28 cellular contexts compared by ENCODE assay signal in genomic region chr1:202279806-202280205, GRCh38.
A peak's percentile ranks its signal among the peaks of the same experiment; 100 is the strongest.
DNase-seq lines count a peak whose midpoint lies in the region; ATAC-seq and TF ChIP-seq lines count a peak whose summit lies in the region.
"Had no signal": no experiment of that assay in that cellular context is flagged by ENCODE, and none has a peak within 500 bp of the region (broad histone marks: within the 10 kb centered on the region; RNA-seq: fewer than 3 reads in every experiment).

No MANE protein-coding gene starts in this region.

- H3K36me3 ChIP-seq in SK-N-SH (replicated peaks in 1 of 2; ENCODE audit: control insufficient read depth in 1 of 2, insufficient read depth in 2 of 2, low read length in 1 of 2): no peaks in the 10 kb centered on the region
- H3K36me3 ChIP-seq in OCI-LY7 (ENCODE audit: insufficient read depth, low read length): no peaks in the 10 kb centered on the region
- H3K36me3 ChIP-seq in naive thymus-derived CD4-positive, alpha-beta T cell (ENCODE audit: control insufficient read depth in 2 of 3, insufficient read depth in 3 of 3, low read length in 3 of 3): no peaks in the 10 kb centered on the region
- no peaks in the 10 kb centered on the region for H3K36me3 ChIP-seq in right atrium auricular region
- H3K36me3 ChIP-seq: HAP-1, heart right ventricle, MG63, thyroid gland, vagina had no signal

- H3K27ac ChIP-seq in SK-N-SH (ENCODE audit: low read depth in 2 of 2, low read length in 1 of 2) (peak overlapping the region in 1 of 2 experiments; percentile 55; a peak in 2 of 4 replicates), OCI-LY7 (ENCODE audit: low read depth, low read length, poor library complexity, severe bottlenecking) (no peak overlapping the region), right atrium auricular region (no peak overlapping the region)
- no peak overlapping the region for H3K27ac ChIP-seq in naive thymus-derived CD4-positive, alpha-beta T cell (ENCODE audit: low read depth, low read length)
- H3K27ac ChIP-seq: body of pancreas, epithelial cell of prostate, heart right ventricle, thyroid gland, vagina, VCaP had no signal

- POLR2A ChIA-PET in SK-N-SH (lab: Yijun Ruan, JAX) (no interaction called here), OCI-LY7 (lab: Charles Lee) (interaction anchor here (0.6 kb wide), 1 partner anchor 56 kb away, joined by 4 read pairs; no protein-coding TSS in a partner anchor)
- POLR2A ChIA-PET in naive thymus-derived CD4-positive, alpha-beta T cell (lab: Charles Lee): no interaction called here

- CTCF ChIA-PET in SK-N-SH (lab: Yijun Ruan, JAX): interaction anchor here (1.9 to 2.8 kb wide), 2 partner anchors 43 to 87 kb away, joined by 5 to 8 read pairs; partner anchors contain the start of gene LGR6
- CTCF ChIA-PET in OCI-LY7 (lab: Charles Lee; ENCODE audit: unreplicated experiment): no interaction called here
- CTCF ChIA-PET in naive thymus-derived CD4-positive, alpha-beta T cell (lab: Charles Lee): interaction anchor here (0.6 to 2.9 kb wide), 4 partner anchors 9 to 271 kb away, joined by 3 to 9 read pairs (median 4); no protein-coding TSS in a partner anchor

- no peak overlapping the region for H3K9ac ChIP-seq in SK-N-SH

- H3K27ac Mint-ChIP-seq in naive thymus-derived CD4-positive, alpha-beta T cell: no peak overlapping the region
- H3K27ac Mint-ChIP-seq: activated naive CD8-positive, alpha-beta T cell treated with anti-CD3 and anti-CD28 coated beads, Interleukin-2, amount 10 ng/mL, durations not matched to agents 7 days and 5 days; progenitor cell of endocrine pancreas; stimulated activated naive CD8-positive, alpha-beta T cell treated with anti-CD3 and anti-CD28 coated beads, Interleukin-15, Interleukin-2, amounts not matched to agents 100 ng/mL and 50 ng/mL, for 24 hours had no signal

- peaks cover 15% of the 10 kb centered on the region for H3F3A ChIP-seq in SK-N-SH (replicated peaks; ENCODE audit: insufficient read depth)

- intact Hi-C loops in OCI-LY7 (cut with micrococcal nuclease; ENCODE audit: unreplicated experiment): no loop called here
- intact Hi-C loops in naive thymus-derived CD4-positive, alpha-beta T cell (cut with micrococcal nuclease): no loop called here

- 93% methylated on average over 2 of the region's 2 CpGs for WGBS in SK-N-SH (ENCODE audit: low lambda C conversion rate)

- no peak for ATAC-seq in naive thymus-derived CD4-positive, alpha-beta T cell
- ATAC-seq: body of pancreas, heart right ventricle, K562, left colon had no signal

- no TSS peak for BruUV-seq in OCI-LY7 (replicated peaks; lab: Mats Ljungman, UMichigan)

- no peaks in the 10 kb centered on the region for H3K9me3 Mint-ChIP-seq in naive thymus-derived CD4-positive, alpha-beta T cell
- H3K9me3 Mint-ChIP-seq: activated naive CD8-positive, alpha-beta T cell treated with anti-CD3 and anti-CD28 coated beads, Interleukin-2, amount 10 ng/mL, durations not matched to agents 7 days and 5 days; stimulated activated naive CD8-positive, alpha-beta T cell treated with anti-CD3 and anti-CD28 coated beads, Interleukin-15, Interleukin-2, amounts not matched to agents 100 ng/mL and 50 ng/mL, for 24 hours had no signal

- H3K27me3 ChIP-seq in SK-N-SH (ENCODE audit: insufficient read depth): no peaks in the 10 kb centered on the region
- no peaks in the 10 kb centered on the region for H3K27me3 ChIP-seq in naive thymus-derived CD4-positive, alpha-beta T cell (ENCODE audit: control insufficient read depth in 2 of 2, insufficient read depth in 2 of 2, low read length in 2 of 2)
- no peaks in the 10 kb centered on the region for H3K27me3 ChIP-seq in right atrium auricular region
- H3K27me3 ChIP-seq: body of pancreas, MG63, thyroid gland, vagina had no signal

- TF ChIP-seq EP300 in SK-N-SH (IDR thresholded peaks at IDR 0.05; ENCODE audit: borderline replicate concordance in 1 of 2, low read depth in 1 of 2, low read length in 1 of 2): peak in 1 of 2 experiments; percentile 42; a peak in 1 of 4 replicates

- peaks cover 2 to 21% (median 11%) of the 10 kb centered on the region in 7 donors for H3K4me1 Mint-ChIP-seq in naive thymus-derived CD4-positive, alpha-beta T cell

- H3K9me2 ChIP-seq in SK-N-SH: no peaks in the 10 kb centered on the region
- H3K9me2 ChIP-seq in OCI-LY7 (ENCODE audit: insufficient read depth, low read length): no peaks in the 10 kb centered on the region

- H2AFZ ChIP-seq in SK-N-SH (ENCODE audit: low read depth) (no peak overlapping the region), OCI-LY7 (ENCODE audit: low read length) (no peak overlapping the region)

- H3K4me3 ChIP-seq in SK-N-SH (ENCODE audit: low read depth in 2 of 2, low read length in 1 of 2) (no peak overlapping the region), fibroblast of mammary gland (ENCODE audit: control insufficient read depth, low read depth, low read length) (no peak overlapping the region), OCI-LY7 (ENCODE audit: low read depth, low read length, poor library complexity, severe bottlenecking) (no peak overlapping the region), right atrium auricular region (no peak overlapping the region)
- H3K4me3 ChIP-seq in naive thymus-derived CD4-positive, alpha-beta T cell (ENCODE audit: low read length): no peak overlapping the region
- H3K4me3 ChIP-seq: body of pancreas, HAP-1, heart right ventricle, K562, MG63, thyroid gland, vagina had no signal

- TF ChIP-seq RAD21 in SK-N-SH (IDR thresholded peaks at IDR 0.05; ENCODE audit: low read length): no peak

- no peaks in the 10 kb centered on the region for H4K20me1 ChIP-seq in SK-N-SH (ENCODE audit: insufficient read depth)
- H4K20me1 ChIP-seq in OCI-LY7 (ENCODE audit: insufficient read depth, low read length): no peaks in the 10 kb centered on the region

- H3K9me3 ChIP-seq in SK-N-SH (no peaks in the 10 kb centered on the region), OCI-LY7 (ENCODE audit: low read length) (no peaks in the 10 kb centered on the region), right atrium auricular region (no peaks in the 10 kb centered on the region)
- no peaks in the 10 kb centered on the region for H3K9me3 ChIP-seq in naive thymus-derived CD4-positive, alpha-beta T cell (ENCODE audit: control insufficient read depth in 2 of 3, low read length in 3 of 3)
- H3K9me3 ChIP-seq: body of pancreas, HAP-1, heart right ventricle, MG63, thyroid gland, vagina had no signal

- peak; percentile 69 for DNase-seq in EH (ENCODE audit: low read depth)
- no peak for DNase-seq in SK-N-SH
- peak; percentile 27 for DNase-seq in fibroblast of mammary gland (ENCODE audit: low read depth)
- peak; percentile 36 for DNase-seq in renal cortical epithelial cell (ENCODE audit: low read depth)
- DNase-seq in NCI-H1092 treated with DMSO at 0.1 percent for 48 hours (lab: John Stamatoyannopoulos, UW): no peak
- DNase-seq in OCI-LY7 (ENCODE audit: low spot score): no peak
- DNase-seq in naive thymus-derived CD4-positive, alpha-beta T cell: no peak
- no peak for DNase-seq in right atrium auricular region (ENCODE audit: low spot score)
- DNase-seq: ACHN; activated CD4-positive, alpha-beta T cell treated with anti-CD3 and anti-CD28 coated beads for 4 hours; activated naive CD8-positive, alpha-beta T cell treated with anti-CD3 and anti-CD28 coated beads, Interleukin-2, amount 10 ng/mL, durations not matched to agents 7 days and 5 days; body of pancreas; cerebellar nuclear complex; effector CD4-positive, alpha-beta T cell; GF-D8; heart right ventricle; left colon; MG63; NCI-H1417 treated with DMSO at 0.1 percent for 48 hours; NCI-H446 treated with DMSO at 0.1 percent for 48 hours; thyroid gland had no signal

- H3K79me2 ChIP-seq in SK-N-SH (ENCODE audit: insufficient read depth): no peaks in the 10 kb centered on the region
- H3K79me2 ChIP-seq in OCI-LY7 (ENCODE audit: insufficient read depth, low read depth, low read length): no peaks in the 10 kb centered on the region

- no peak for TF ChIP-seq CTCF in SK-N-SH (IDR thresholded peaks at IDR 0.05)
- no peak for TF ChIP-seq CTCF in fibroblast of mammary gland (conservative IDR thresholded peaks at IDR 0.05; ENCODE audit: control insufficient read depth, insufficient read depth, low read depth, low read length)
- no peak for TF ChIP-seq CTCF in OCI-LY7 (conservative IDR thresholded peaks at IDR 0.05; ENCODE audit: low read length)
- no peak for TF ChIP-seq CTCF in right atrium auricular region (IDR thresholded peaks at IDR 0.05)

- H3K4me3 Mint-ChIP-seq in naive thymus-derived CD4-positive, alpha-beta T cell: no peak overlapping the region
- H3K4me3 Mint-ChIP-seq: activated naive CD8-positive, alpha-beta T cell treated with anti-CD3 and anti-CD28 coated beads, Interleukin-2, amount 10 ng/mL, durations not matched to agents 7 days and 5 days; stimulated activated naive CD8-positive, alpha-beta T cell treated with anti-CD3 and anti-CD28 coated beads, Interleukin-15, Interleukin-2, amounts not matched to agents 100 ng/mL and 50 ng/mL, for 24 hours had no signal

- H3K4me1 ChIP-seq in SK-N-SH (ENCODE audit: control insufficient read depth in 1 of 2, insufficient read depth in 2 of 2, low read depth in 1 of 2, low read length in 1 of 2) (peaks cover 31 to 44% of the 10 kb centered on the region in 2 experiments), OCI-LY7 (ENCODE audit: insufficient read depth, low read length, poor library complexity, severe bottlenecking) (peaks cover 12% of the 10 kb centered on the region), right atrium auricular region (peaks cover 0 to 4% of the 10 kb centered on the region in 2 donors)
- H3K4me1 ChIP-seq in naive thymus-derived CD4-positive, alpha-beta T cell (ENCODE audit: control insufficient read depth in 2 of 2, insufficient read depth in 2 of 2, low read length in 2 of 2): peaks cover 0 to 7% of the 10 kb centered on the region in 2 donors
- H3K4me1 ChIP-seq: body of pancreas, HAP-1, thyroid gland had no signal

- H3K36me3 Mint-ChIP-seq in naive thymus-derived CD4-positive, alpha-beta T cell: no peaks in the 10 kb centered on the region
- H3K36me3 Mint-ChIP-seq: activated naive CD8-positive, alpha-beta T cell treated with anti-CD3 and anti-CD28 coated beads, Interleukin-2, amount 10 ng/mL, durations not matched to agents 7 days and 5 days had no signal

- peak overlapping the region; percentile 62 for H3K4me2 ChIP-seq in SK-N-SH
- H3K4me2 ChIP-seq in OCI-LY7 (ENCODE audit: low read length): no peak overlapping the region

- H3K27me3 Mint-ChIP-seq in naive thymus-derived CD4-positive, alpha-beta T cell: peaks cover 0 to 30% (median 0%) of the 10 kb centered on the region in 5 donors

TF ChIP-seq in SK-N-SH, 30 proteins besides CTCF, POLR2A, EP300 and RAD21 (continues in another document):
- TF ChIP-seq PBX3 (IDR thresholded peaks at IDR 0.05) (peak; percentile 89), TEAD4 (IDR thresholded peaks at IDR 0.05; ENCODE audit: borderline replicate concordance, insufficient read depth) (no peak)

Comparison
In these comparisons a context has a peak if more than half of its experiments do, and no peak if none do; other contexts are left out.
1. DNase-seq: peak in EH (single experiment), fibroblast of mammary gland (single experiment) and renal cortical epithelial cell (single experiment); none in SK-N-SH (single experiment), NCI-H1092 treated with DMSO at 0.1 percent for 48 hours (single experiment), OCI-LY7 (single experiment), naive thymus-derived CD4-positive, alpha-beta T cell (0 of 9) and right atrium auricular region (single experiment).